In genomic region chr17:7883781-7884386, GRCh38 we compare ENCODE assay signal across 8 cellular contexts. TPM values are rescaled to one million over a fixed set of nuclear protein-coding genes. Genes with fewer than 3 reads are reported as not detected.
DNase-seq lines count a peak whose midpoint lies in the region; ATAC-seq and TF ChIP-seq lines count a peak whose summit lies in the region.

No MANE protein-coding gene starts in this region.

- H3K4me3 Mint-ChIP-seq in activated CD4-positive, alpha-beta memory T cell treated with anti-CD3 and anti-CD28 coated beads, Interleukin-2, amount 10 ng/mL, durations not matched to agents 7 days and 5 days, result peak overlapping the region; percentile 72

- H3K4me1 Mint-ChIP-seq in activated CD4-positive, alpha-beta memory T cell treated with anti-CD3 and anti-CD28 coated beads, Interleukin-2, amount 10 ng/mL, durations not matched to agents 7 days and 5 days, result peaks cover 3% of the 10 kb centered on the region

- H3K36me3 Mint-ChIP-seq in activated CD4-positive, alpha-beta memory T cell treated with anti-CD3 and anti-CD28 coated beads, Interleukin-2, amount 10 ng/mL, durations not matched to agents 7 days and 5 days (ENCODE audit: low read depth), result no peaks in the 10 kb centered on the region

- H3K4me3 ChIP-seq in LNCaP clone FGC (ENCODE audit: low read depth, low read length), result peak overlapping the region; percentile 50
- H3K4me3 ChIP-seq in foreskin fibroblast (ENCODE audit: low read depth in 1 of 2, low read length in 2 of 2), result peak overlapping the region; percentile 43 to 66

- in situ Hi-C loops in Caki2 (cut with HindIII; ENCODE audit: low pct_unique_long_range_greater_than_20kb, low sequenced_read_pairs), result no loop called here

- TF ChIP-seq CTCF in LNCaP clone FGC (IDR thresholded peaks at IDR 0.05; ENCODE audit: control insufficient read depth, extremely low read depth, insufficient read depth), result no peak
- no peak for TF ChIP-seq CTCF in foreskin fibroblast (IDR thresholded peaks at IDR 0.05; ENCODE audit: low read depth, low read length)

- ATAC-seq in HG02588 (IDR thresholded peaks at IDR 0.05; ENCODE audit: unreplicated experiment) (no peak), GM19324 (IDR thresholded peaks at IDR 0.05; ENCODE audit: low FRiP score, unreplicated experiment) (no peak)

- no peaks in the 10 kb centered on the region for H3K27me3 Mint-ChIP-seq in activated CD4-positive, alpha-beta memory T cell treated with anti-CD3 and anti-CD28 coated beads, Interleukin-2, amount 10 ng/mL, durations not matched to agents 7 days and 5 days

- no peaks in the 10 kb centered on the region for H3K9me3 Mint-ChIP-seq in activated CD4-positive, alpha-beta memory T cell treated with anti-CD3 and anti-CD28 coated beads, Interleukin-2, amount 10 ng/mL, durations not matched to agents 7 days and 5 days

- peak overlapping the region; percentile 67 for H3K27ac Mint-ChIP-seq in activated CD4-positive, alpha-beta memory T cell treated with anti-CD3 and anti-CD28 coated beads, Interleukin-2, amount 10 ng/mL, durations not matched to agents 7 days and 5 days

- CTCF ChIA-PET in activated CD4-positive, alpha-beta memory T cell treated with anti-CD3 and anti-CD28 coated beads, Interleukin-2, amount 10 ng/mL, durations not matched to agents 7 days and 5 days (lab: Charles Lee), result no interaction called here

- POLR2A ChIA-PET in activated CD4-positive, alpha-beta memory T cell treated with anti-CD3 and anti-CD28 coated beads, Interleukin-2, amount 10 ng/mL, durations not matched to agents 7 days and 5 days (lab: Charles Lee), result interaction anchor here (1.1 to 1.6 kb wide), 5 partner anchors 13 to 289 kb away, joined by 3 to 4 read pairs (median 4); partner anchors contain the start of gene NAA38

- peak; percentile 67 for DNase-seq in Caki2 (ENCODE audit: low read depth)
- DNase-seq in LNCaP clone FGC (ENCODE audit: low read depth), result no peak
- peak; percentile 24 for DNase-seq in activated CD4-positive, alpha-beta memory T cell treated with anti-CD3 and anti-CD28 coated beads, Interleukin-2, amount 10 ng/mL, durations not matched to agents 7 days and 5 days
- DNase-seq in foreskin fibroblast, result peak in 1 of 2 donors; percentile 44
- DNase-seq in stimulated activated CD4-positive, alpha-beta T cell treated with anti-CD3 and anti-CD28 coated beads, Interleukin-15, amount 100 ng/mL, for 24 hours, result peak; percentile 45
- DNase-seq in HuH-7 (ENCODE audit: low spot score), result no peak

RNA-seq across cellular contexts. Expression of gene CHD3, which starts 4.7 kb away (rescaled TPM):
- total RNA-seq in Caki2 (2014; rRNA removed; shearing (Covaris generic); ENCODE audit: low replicate concordance), result 21.3 and 23.8 TPM in 2 replicates
- total RNA-seq in activated CD4-positive, alpha-beta memory T cell treated with anti-CD3 and anti-CD28 coated beads, Interleukin-2, amount 10 ng/mL, durations not matched to agents 7 days and 5 days, result 100 to 1,000 TPM; 127 to 131 TPM

RNA-seq across cellular contexts. Expression of gene CYB5D1, which starts 26.1 kb away (rescaled TPM):
- total RNA-seq in Caki2 (2014; rRNA removed; shearing (Covaris generic); ENCODE audit: low replicate concordance), result 4.6 and 4.7 TPM in 2 replicates
- total RNA-seq in activated CD4-positive, alpha-beta memory T cell treated with anti-CD3 and anti-CD28 coated beads, Interleukin-2, amount 10 ng/mL, durations not matched to agents 7 days and 5 days, result 1 to 10 TPM; 5.3 to 7.5 TPM

RNA-seq across cellular contexts. Expression of gene NAA38, which starts 26.5 kb away (rescaled TPM):
- 52.9 and 61.3 TPM in 2 replicates for total RNA-seq in Caki2 (2014; rRNA removed; shearing (Covaris generic); ENCODE audit: low replicate concordance)
- total RNA-seq in activated CD4-positive, alpha-beta memory T cell treated with anti-CD3 and anti-CD28 coated beads, Interleukin-2, amount 10 ng/mL, durations not matched to agents 7 days and 5 days, result 10 to 100 TPM; 69.8 to 76.9 TPM

RNA-seq across cellular contexts. Expression of gene TMEM88, which starts 29.0 kb away (rescaled TPM):
- total RNA-seq in Caki2 (2014; rRNA removed; shearing (Covaris generic); ENCODE audit: low replicate concordance), result not detected in 2 replicates
- 1 to 10 TPM in 1 of 2 experiments, under 1 TPM in 1; 0.78 to 1.5 TPM for total RNA-seq in activated CD4-positive, alpha-beta memory T cell treated with anti-CD3 and anti-CD28 coated beads, Interleukin-2, amount 10 ng/mL, durations not matched to agents 7 days and 5 days

RNA-seq across cellular contexts. Expression of gene RNF227, which starts 32.2 kb away (rescaled TPM):
- 2.0 and 2.6 TPM in 2 replicates for total RNA-seq in Caki2 (2014; rRNA removed; shearing (Covaris generic); ENCODE audit: low replicate concordance)
- total RNA-seq in activated CD4-positive, alpha-beta memory T cell treated with anti-CD3 and anti-CD28 coated beads, Interleukin-2, amount 10 ng/mL, durations not matched to agents 7 days and 5 days, result 1 to 10 TPM; 3.6 to 3.7 TPM

Comparison
In these comparisons a context has a peak if more than half of its experiments do, and no peak if none do; other contexts are left out.
1. DNase-seq: peak in Caki2 (single experiment), activated CD4-positive, alpha-beta memory T cell treated with anti-CD3 and anti-CD28 coated beads, Interleukin-2, amount 10 ng/mL, durations not matched to agents 7 days and 5 days (single experiment) and stimulated activated CD4-positive, alpha-beta T cell treated with anti-CD3 and anti-CD28 coated beads, Interleukin-15, amount 100 ng/mL, for 24 hours (single experiment); none in LNCaP clone FGC (single experiment) and HuH-7 (single experiment).